In the genomic region with DNA sequence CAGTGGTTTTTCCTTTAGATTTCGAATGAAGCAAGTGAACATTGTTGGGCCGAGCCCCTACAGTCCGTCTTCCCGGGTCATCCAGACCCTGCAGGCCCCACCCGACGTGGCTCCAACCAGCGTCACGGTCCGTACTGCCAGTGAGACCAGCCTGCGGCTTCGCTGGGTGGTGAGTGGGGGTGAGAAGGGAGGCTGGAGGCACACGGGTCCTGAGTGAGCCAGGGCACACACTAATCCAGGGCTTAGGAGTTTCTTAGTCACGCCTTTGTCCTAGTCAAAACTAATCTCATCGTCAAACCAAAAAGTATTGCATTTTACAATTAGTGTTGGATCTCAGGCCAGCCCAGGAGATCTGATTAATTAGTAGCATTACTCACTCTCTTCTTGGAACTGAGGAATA, we compare ENCODE assay signal across 30 cellular contexts.
"Had no signal": no experiment of that assay in that cellular context is flagged by ENCODE, and none has a peak within 500 bp of the region (broad histone marks: within the 10 kb centered on the region; RNA-seq: fewer than 3 reads in every experiment).

No MANE protein-coding gene starts in this region.

- H3K9me3 ChIP-seq: adrenal gland, body of pancreas, SJSA1, SK-N-SH had no signal

- H3K4me3 ChIP-seq: adrenal gland, body of pancreas, breast epithelium, SJSA1 had no signal

- H3K27ac ChIP-seq: adrenal gland, body of pancreas, breast epithelium, KMS-11, SJSA1 had no signal

- H3K4me1 ChIP-seq: adrenal gland, body of pancreas, breast epithelium, SJSA1 had no signal

- ATAC-seq: activated naive CD4-positive, alpha-beta T cell treated with anti-CD3 and anti-CD28 coated beads, Interleukin-2, amount 50 U/mL, for 72 hours; activated T-cell treated with anti-CD3 and anti-CD28 coated beads, Interleukin-2, amount 50 U/mL, for 4 hours; body of pancreas; Panc1 had no signal

- H3K27me3 ChIP-seq: adrenal gland, body of pancreas, breast epithelium, SJSA1 had no signal

- DNase-seq: activated B cell treated with CpG ODN at 0.5 μM for 24 hours; activated CD4-positive, alpha-beta memory T cell treated with anti-CD3 and anti-CD28 coated beads for 36 hours; activated CD4-positive, alpha-beta T cell treated with anti-CD3 and anti-CD28 coated beads for 4 hours; activated CD4-positive, alpha-beta T cell treated with anti-CD3 and anti-CD28 coated beads, Interleukin-2, amount 50 U/mL, for 1 hour; activated CD4-positive, CD25-positive, alpha-beta regulatory T cell treated with anti-CD3 and anti-CD28 coated beads, Interleukin-2, amount 50 U/mL, for 72 hours; activated CD8-positive, alpha-beta memory T cell treated with anti-CD3 and anti-CD28 coated beads, Interleukin-2, amount 50 U/mL, for 4 hours; activated gamma-delta T cell treated with Interleukin-2 at 50 U/mL for 16 hours; activated naive CD4-positive, alpha-beta T cell treated with anti-CD3 and anti-CD28 coated beads for 36 hours; activated T-cell treated with anti-CD3 and anti-CD28 coated beads for 4 hours; activated T-cell treated with anti-CD3 and anti-CD28 coated beads, Interleukin-2, amount 50 U/mL, for 4 hours; adrenal gland; MM.1S; MV-4-11; NCI-H1092; NCI-H1436 treated with DMSO at 0.1 percent for 48 hours; NCI-H1694 treated with DMSO at 0.1 percent for 48 hours; NCI-H2029 treated with DMSO at 0.1 percent for 48 hours; NCI-H2107; NCI-H2171; NCI-H2227 treated with DMSO at 0.1 percent for 48 hours; NCI-H446 treated with DMSO at 0.1 percent for 48 hours; NCI-H524; SHP77 treated with DMSO at 0.1 percent for 48 hours; SK-N-SH had no signal

- H3K36me3 ChIP-seq: adrenal gland, breast epithelium had no signal
